In the genomic region with DNA sequence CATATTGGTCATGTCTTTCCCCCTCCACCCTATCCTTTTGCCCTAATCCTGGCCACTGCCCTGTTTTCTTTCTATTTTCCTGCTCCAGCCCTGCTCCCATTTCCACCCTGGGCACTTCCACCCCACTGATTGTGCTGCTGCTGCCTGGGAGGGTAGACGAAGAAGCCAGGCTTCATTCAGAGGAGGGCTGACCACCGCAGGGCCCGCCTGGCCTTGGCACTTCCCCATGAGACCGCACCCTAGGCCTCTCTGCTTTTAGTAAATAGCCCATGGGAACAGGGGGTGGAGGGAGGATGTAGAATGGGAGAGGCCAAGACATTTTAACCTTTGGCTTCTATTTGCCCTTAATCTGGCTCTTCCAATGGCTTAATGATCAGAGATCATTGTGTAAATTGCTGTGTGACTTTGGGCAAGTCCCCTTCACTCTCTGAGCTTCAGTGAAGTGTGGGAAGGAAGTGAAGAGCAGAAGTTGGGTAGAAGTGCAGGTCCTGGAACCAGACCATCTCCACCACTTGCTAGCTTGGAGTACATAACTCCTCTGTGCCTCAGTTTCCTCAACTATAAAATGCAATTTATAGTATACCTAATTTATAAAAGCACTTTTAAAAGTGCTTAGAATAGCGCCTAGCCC, we compare ENCODE assay signal across 13 cellular contexts. TPM values are rescaled to one million over a fixed set of nuclear protein-coding genes. Genes with fewer than 3 reads are reported as not detected.
A peak's percentile ranks its signal among the peaks of the same experiment; 100 is the strongest.
DNase-seq lines count a peak whose midpoint lies in the region; ATAC-seq and TF ChIP-seq lines count a peak whose summit lies in the region.
"Had no signal": no experiment of that assay in that cellular context is flagged by ENCODE, and none has a peak within 500 bp of the region (broad histone marks: within the 10 kb centered on the region; RNA-seq: fewer than 3 reads in every experiment).

No MANE protein-coding gene starts in this region.

- peak in 2 of 7 donors; percentile 37 to 51 for DNase-seq in adrenal gland
- DNase-seq in heart right ventricle, result peak in 1 of 2 donors; percentile 41
- peak; percentile 35 for DNase-seq in stomach
- DNase-seq in COR-L47 (lab: John Stamatoyannopoulos, UW), result no peak
- DNase-seq in NK-92 (lab: John Stamatoyannopoulos, UW; ENCODE audit: unreplicated experiment), result no peak
- DNase-seq in dedifferentiated amniotic fluid mesenchymal stem cell (ENCODE audit: extremely low spot score), result no peak
- DNase-seq: activated naive CD4-positive, alpha-beta T cell treated with anti-CD3 and anti-CD28 coated beads, Interleukin-2, amount 10 ng/mL, durations not matched to agents 7 days and 5 days; CD4-positive, alpha-beta memory T cell; NCI-H1048; SHP77 had no signal

- 56 to 76% (median 69%) methylated on average over 5 of the region's 5 CpGs for WGBS in adrenal gland, 4 donors
- WGBS in heart right ventricle, 2 donors, result 67 to 78% methylated on average over 5 of the region's 5 CpGs
- WGBS in stomach, 5 donors, result 38 to 65% (median 60%) methylated on average over 5 of the region's 5 CpGs

- TF ChIP-seq POLR2A in adrenal gland (IDR thresholded peaks at IDR 0.05) (no peak), stomach (IDR thresholded peaks at IDR 0.05) (no peak)

- no peak for TF ChIP-seq CTCF in adrenal gland (IDR thresholded peaks at IDR 0.05)
- TF ChIP-seq CTCF in heart right ventricle (IDR thresholded peaks at IDR 0.05), result no peak
- TF ChIP-seq CTCF in stomach (IDR thresholded peaks at IDR 0.05), result no peak

- intact Hi-C loops in adrenal gland (cut with DNase I) (loop anchor here in 1 of 2 donors (5.0 kb wide), 2 partner anchors 40 to 105 kb away; no protein-coding TSS in a partner anchor), heart right ventricle (cut with DNase I) (loop anchor here in 3 of 10 donors (5.0 to 10.0 kb wide), 3 partner anchors 108 to 150 kb away; partner anchors contain the start of gene ANXA6 (in 1 of the 3)), stomach (cut with DNase I; ENCODE audit: low total_unique reads) (no loop called here)

- peak overlapping the region in 3 of 5 donors; percentile 23 to 91 (median 72) for H3K27ac ChIP-seq in adrenal gland
- peak overlapping the region; percentile 56 to 85 (median 74) for H3K27ac ChIP-seq in heart right ventricle
- H3K27ac ChIP-seq in muscle layer of colon (ENCODE audit: low read depth, low read length), result peak overlapping the region; percentile 54
- H3K27ac ChIP-seq in stomach, result peak overlapping the region; percentile 69 to 86 (median 84)
- H3K27ac ChIP-seq: neural progenitor cell had no signal

- H3K9me3 ChIP-seq in adrenal gland (replicated peaks in 1 of 3), result no peaks in the 10 kb centered on the region
- H3K9me3 ChIP-seq in heart right ventricle, result no peaks in the 10 kb centered on the region
- H3K9me3 ChIP-seq in muscle layer of colon (ENCODE audit: low read length), result no peaks in the 10 kb centered on the region
- H3K9me3 ChIP-seq in stomach, result no peaks in the 10 kb centered on the region

- H3K9ac ChIP-seq in muscle layer of colon (ENCODE audit: low read length), result no peak overlapping the region
- H3K9ac ChIP-seq: neural progenitor cell had no signal

- H3K4me3 ChIP-seq in adrenal gland, result no peak overlapping the region
- H3K4me3 ChIP-seq in heart right ventricle, result no peak overlapping the region
- H3K4me3 ChIP-seq in muscle layer of colon (ENCODE audit: low read depth in 1 of 2, low read length in 2 of 2), result peak overlapping the region in 1 of 2 donors; percentile 21
- no peak overlapping the region for H3K4me3 ChIP-seq in stomach
- H3K4me3 ChIP-seq: neural progenitor cell had no signal

- no peaks in the 10 kb centered on the region for H3K36me3 ChIP-seq in adrenal gland (replicated peaks in 1 of 2)
- no peaks in the 10 kb centered on the region for H3K36me3 ChIP-seq in heart right ventricle
- no peaks in the 10 kb centered on the region for H3K36me3 ChIP-seq in muscle layer of colon (ENCODE audit: insufficient read depth, low read length)
- H3K36me3 ChIP-seq in stomach, result no peaks in the 10 kb centered on the region
- H3K36me3 ChIP-seq: neural progenitor cell had no signal

- no peak for TF ChIP-seq EP300 in stomach (IDR thresholded peaks at IDR 0.05)

- H3K27me3 ChIP-seq in adrenal gland, result no peaks in the 10 kb centered on the region
- no peaks in the 10 kb centered on the region for H3K27me3 ChIP-seq in heart right ventricle
- no peaks in the 10 kb centered on the region for H3K27me3 ChIP-seq in muscle layer of colon (ENCODE audit: control insufficient read depth in 1 of 2, insufficient read depth in 2 of 2, low read length in 2 of 2)
- no peaks in the 10 kb centered on the region for H3K27me3 ChIP-seq in stomach
- H3K27me3 ChIP-seq: neural progenitor cell had no signal

- peaks cover 22 to 38% of the 10 kb centered on the region in 2 donors for H3K4me1 ChIP-seq in adrenal gland (replicated peaks in 1 of 2)
- H3K4me1 ChIP-seq in heart right ventricle, result peaks cover 16 to 43% (median 35%) of the 10 kb centered on the region in 9 donors
- peaks cover 28% of the 10 kb centered on the region for H3K4me1 ChIP-seq in muscle layer of colon (ENCODE audit: insufficient read depth, low read length)
- H3K4me1 ChIP-seq in stomach, result peaks cover 22 to 63% (median 38%) of the 10 kb centered on the region in 4 donors

- ATAC-seq in heart right ventricle (peak in 4 of 8 donors; percentile 9 to 45 (median 14)), GM19324 (IDR thresholded peaks at IDR 0.05; ENCODE audit: low FRiP score, unreplicated experiment) (no peak)

RNA-seq across cellular contexts. Expression of gene GPX3, which starts 13.6 kb away (rescaled TPM):
- total RNA-seq in adrenal gland, result 1,000 to 10,000 TPM in 3 of 8 donors, 100 to 1,000 TPM in 5; 232 to 1,751 (median 422) TPM
- 1,000 to 10,000 TPM in 2 of 3 donors, 100 to 1,000 TPM in 1; 365 to 1,619 (median 1,026) TPM for polyA plus RNA-seq in adrenal gland
- 100 to 1,000 TPM; 208 to 990 (median 601) TPM for total RNA-seq in heart right ventricle
- polyA plus RNA-seq in heart right ventricle, result 1,000 to 10,000 TPM; 1,059 to 1,234 TPM
- 100 to 1,000 TPM in 4 of 5 donors, 10 to 100 TPM in 1; 70.5 to 828 (median 245) TPM for total RNA-seq in stomach
- polyA plus RNA-seq in stomach, result 100 to 1,000 TPM; 232 to 715 (median 360) TPM
- total RNA-seq: CD4-positive, alpha-beta memory T cell had no signal
